8 cellular contexts compared by ENCODE assay signal in genomic region chr12:119804011-119804641, GRCh38.
DNase-seq lines count a peak whose midpoint lies in the region; ATAC-seq and TF ChIP-seq lines count a peak whose summit lies in the region.
"Had no signal": no experiment of that assay in that cellular context is flagged by ENCODE, and none has a peak within 500 bp of the region (broad histone marks: within the 10 kb centered on the region; RNA-seq: fewer than 3 reads in every experiment).

No MANE protein-coding gene starts in this region.

- ATAC-seq in GM23338 (peak; percentile 96), HG02588 (IDR thresholded peaks at IDR 0.05; ENCODE audit: unreplicated experiment) (no peak), GM18520 (IDR thresholded peaks at IDR 0.05; ENCODE audit: unreplicated experiment) (no peak)
- no peak for ATAC-seq in naive thymus-derived CD4-positive, alpha-beta T cell

- no peak overlapping the region for H3K9ac ChIP-seq in endocrine pancreas (ENCODE audit: control insufficient read depth, insufficient read depth, low read length)

- peak overlapping the region; percentile 55 for H3K4me3 ChIP-seq in GM23338
- peak overlapping the region; percentile 28 for H3K4me3 ChIP-seq in endocrine pancreas (ENCODE audit: control insufficient read depth, insufficient read depth, low read length)
- H3K4me3 ChIP-seq in naive thymus-derived CD4-positive, alpha-beta T cell (ENCODE audit: low read length) = no peak overlapping the region

- peak overlapping the region; percentile 82 for H3K27ac Mint-ChIP-seq in GM23338
- H3K27ac Mint-ChIP-seq in naive thymus-derived CD4-positive, alpha-beta T cell = no peak overlapping the region
- H3K27ac Mint-ChIP-seq: activated B cell treated with CpG ODN at 0.5 μM for 24 hours had no signal

- H4K20me1 ChIP-seq in GM23338 (replicated peaks; ENCODE audit: insufficient read depth) = peaks cover 29% of the 10 kb centered on the region

- DNase-seq in GM23338 (ENCODE audit: low spot score) = peak; percentile 88
- DNase-seq in NCI-H69 (lab: John Stamatoyannopoulos, UW) = peak; percentile 58
- peak; percentile 88 for DNase-seq in medulla oblongata (ENCODE audit: extremely low spot score)
- DNase-seq in naive thymus-derived CD4-positive, alpha-beta T cell = no peak
- DNase-seq: activated B cell treated with CpG ODN at 0.5 μM for 24 hours had no signal

- H3K27me3 ChIP-seq in GM23338 (ENCODE audit: insufficient read depth) (no peaks in the 10 kb centered on the region), endocrine pancreas (ENCODE audit: control insufficient read depth, insufficient read depth, low read length) (no peaks in the 10 kb centered on the region)
- no peaks in the 10 kb centered on the region for H3K27me3 ChIP-seq in naive thymus-derived CD4-positive, alpha-beta T cell (ENCODE audit: control insufficient read depth in 2 of 2, insufficient read depth in 2 of 2, low read length in 2 of 2)

- peaks cover 20% of the 10 kb centered on the region for H3K9me3 Mint-ChIP-seq in GM23338
- peaks cover 0 to 12% (median 3%) of the 10 kb centered on the region in 11 donors for H3K9me3 Mint-ChIP-seq in naive thymus-derived CD4-positive, alpha-beta T cell

- no peaks in the 10 kb centered on the region for H3K9me3 ChIP-seq in endocrine pancreas (ENCODE audit: control insufficient read depth, low read length)
- no peaks in the 10 kb centered on the region for H3K9me3 ChIP-seq in naive thymus-derived CD4-positive, alpha-beta T cell (ENCODE audit: control insufficient read depth in 2 of 3, low read length in 3 of 3)

- peaks cover 6% of the 10 kb centered on the region; the same call in 1 of the 2 replicates for H3F3A ChIP-seq in GM23338 (replicated peaks; ENCODE audit: low read depth)

- no peak overlapping the region for H3K27ac ChIP-seq in GM23338 (ENCODE audit: low read depth)
- H3K27ac ChIP-seq in naive thymus-derived CD4-positive, alpha-beta T cell (ENCODE audit: low read depth, low read length) = no peak overlapping the region

- CTCF ChIA-PET in naive thymus-derived CD4-positive, alpha-beta T cell (lab: Charles Lee) = no interaction called here

- H3K36me3 ChIP-seq in GM23338 (ENCODE audit: insufficient read depth) = 0 out of 2 replicates have a peak, but pooled peaks cover 11% of the 10 kb centered on the region
- no peaks in the 10 kb centered on the region for H3K36me3 ChIP-seq in endocrine pancreas (ENCODE audit: control insufficient read depth, insufficient read depth, low read length)
- H3K36me3 ChIP-seq in naive thymus-derived CD4-positive, alpha-beta T cell (ENCODE audit: control insufficient read depth in 2 of 3, insufficient read depth in 3 of 3, low read length in 3 of 3) = no peaks in the 10 kb centered on the region

- no peak overlapping the region for H2AFZ ChIP-seq in GM23338

- peaks cover 22% of the 10 kb centered on the region for H3K4me1 Mint-ChIP-seq in GM23338
- peaks cover 0 to 6% (median 6%) of the 10 kb centered on the region in 7 donors for H3K4me1 Mint-ChIP-seq in naive thymus-derived CD4-positive, alpha-beta T cell
- H3K4me1 Mint-ChIP-seq: activated B cell treated with CpG ODN at 0.5 μM for 24 hours had no signal

- H3K9me2 ChIP-seq in GM23338 (ENCODE audit: insufficient read depth) = no peaks in the 10 kb centered on the region

- H3K79me2 ChIP-seq in GM23338 (replicated peaks; ENCODE audit: insufficient read depth) = peaks cover 8% of the 10 kb centered on the region; the same call in 1 of the 2 replicates

- H3K4me3 Mint-ChIP-seq in GM23338 = peak overlapping the region; percentile 71
- no peak overlapping the region for H3K4me3 Mint-ChIP-seq in naive thymus-derived CD4-positive, alpha-beta T cell
- H3K4me3 Mint-ChIP-seq: activated B cell treated with CpG ODN at 0.5 μM for 24 hours had no signal

- peaks cover 17% of the 10 kb centered on the region for H3K4me1 ChIP-seq in GM23338 (ENCODE audit: insufficient read depth)
- H3K4me1 ChIP-seq in endocrine pancreas (ENCODE audit: control insufficient read depth, insufficient read depth, low read length) = no peaks in the 10 kb centered on the region
- no peaks in the 10 kb centered on the region for H3K4me1 ChIP-seq in naive thymus-derived CD4-positive, alpha-beta T cell (ENCODE audit: control insufficient read depth in 2 of 2, insufficient read depth in 2 of 2, low read length in 2 of 2)

- no peaks in the 10 kb centered on the region for H3K27me3 Mint-ChIP-seq in GM23338 (ENCODE audit: insufficient read depth, low read depth, poor library complexity)
- no peaks in the 10 kb centered on the region for H3K27me3 Mint-ChIP-seq in naive thymus-derived CD4-positive, alpha-beta T cell
- H3K27me3 Mint-ChIP-seq: activated B cell treated with CpG ODN at 0.5 μM for 24 hours had no signal

- H3K36me3 Mint-ChIP-seq in GM23338 (ENCODE audit: low read depth) = peaks cover 32% of the 10 kb centered on the region
- peaks cover 0 to 33% (median 6%) of the 10 kb centered on the region in 5 donors for H3K36me3 Mint-ChIP-seq in naive thymus-derived CD4-positive, alpha-beta T cell

- TF ChIP-seq CTCF in GM23338 (conservative IDR thresholded peaks at IDR 0.05; ENCODE audit: low read depth in 2 of 2) = peak; percentile 54 to 67

- POLR2A ChIA-PET in naive thymus-derived CD4-positive, alpha-beta T cell (lab: Charles Lee) = no interaction called here

- intact Hi-C loops in naive thymus-derived CD4-positive, alpha-beta T cell (cut with micrococcal nuclease) = no loop called here

- peak overlapping the region; percentile 79 for H3K4me2 ChIP-seq in GM23338

TF ChIP-seq in GM23338, 12 proteins besides CTCF, POLR2A, EP300 and RAD21:
- TF ChIP-seq STAT1 (IDR thresholded peaks at IDR 0.05; ENCODE audit: unreplicated experiment) = no peak
- peak; percentile 54; the same call in 1 of the 2 replicates for TF ChIP-seq CREB1 (CRISPR knock-in tag; IDR thresholded peaks at IDR 0.05; ENCODE audit: low read depth)

Comparison
In these comparisons a context has a peak if more than half of its experiments do, and no peak if none do; other contexts are left out.
1. DNase-seq: peak in GM23338 (single experiment), NCI-H69 (single experiment) and medulla oblongata (single experiment); none in naive thymus-derived CD4-positive, alpha-beta T cell (0 of 9).